Comparison of ENCODE assay signal across 21 cellular contexts in the genomic region with DNA sequence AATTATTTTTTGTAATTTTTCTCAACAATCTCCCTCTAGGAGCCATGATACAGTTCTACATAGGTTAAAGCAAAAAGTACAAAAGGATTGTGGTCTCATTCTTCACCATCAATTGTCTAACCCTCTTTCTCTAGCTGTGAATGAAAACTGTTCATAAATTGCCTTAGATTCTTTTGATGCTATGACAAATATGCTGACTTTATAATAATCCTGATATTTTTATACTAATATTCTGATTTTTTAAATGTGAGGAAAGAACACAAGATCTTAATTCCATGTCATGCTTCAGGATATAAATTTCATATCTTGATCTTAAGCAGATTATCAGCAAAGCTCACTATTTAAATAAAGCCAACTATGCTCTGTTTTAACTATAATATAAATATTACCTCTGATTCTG.
"Had no signal": no experiment of that assay in that cellular context is flagged by ENCODE, and none has a peak within 500 bp of the region (broad histone marks: within the 10 kb centered on the region; RNA-seq: fewer than 3 reads in every experiment).

No MANE protein-coding gene starts in this region.

- H3K9me3 ChIP-seq: esophagus muscularis mucosa, gastroesophageal sphincter, heart left ventricle, left lung, lower lobe of right lung, mucosa of descending colon had no signal

- H3K4me2 ChIP-seq: hepatocyte had no signal

- H3K4me1 ChIP-seq: esophagus muscularis mucosa, gastroesophageal sphincter, heart left ventricle, left lung, lower lobe of right lung had no signal

- H3K4me3 ChIP-seq: coronary artery, esophagus muscularis mucosa, gastroesophageal sphincter, heart left ventricle, hepatocyte, left lung, lower lobe of right lung, mucosa of descending colon had no signal

- FAIRE-seq: colon, endothelial cell of umbilical vein, keratinocyte had no signal

- H3K27me3 ChIP-seq: dorsolateral prefrontal cortex, esophagus muscularis mucosa, foreskin keratinocyte, gastroesophageal sphincter, heart left ventricle, hepatocyte, left lung had no signal

- H3K27ac ChIP-seq: coronary artery, esophagus muscularis mucosa, foreskin keratinocyte, gastroesophageal sphincter, heart left ventricle, hepatocyte, left lung, lower lobe of right lung had no signal

- ATAC-seq: foreskin keratinocyte, gastroesophageal sphincter, heart left ventricle, left cardiac atrium, left ventricle myocardium superior, lower lobe of right lung, mucosa of descending colon had no signal

- H3K36me3 ChIP-seq: left lung, lower lobe of right lung had no signal

- DNase-seq: dermis blood vessel endothelial cell; dorsolateral prefrontal cortex; effector CD4-positive, alpha-beta T cell; effector memory CD4-positive, alpha-beta T cell; foreskin keratinocyte; heart left ventricle; hypothalamus; immature natural killer cell; left cardiac atrium; left lung; left ventricle myocardium superior; lower lobe of right lung; mucosa of descending colon; naive B cell had no signal

- H2AFZ ChIP-seq: hepatocyte had no signal
